Comparison of ENCODE assay signal across 16 cellular contexts in genomic region chr6:147213772-147214171, GRCh38. TPM values are rescaled to one million over a fixed set of nuclear protein-coding genes. Genes with fewer than 3 reads are reported as not detected.
DNase-seq lines count a peak whose midpoint lies in the region; ATAC-seq and TF ChIP-seq lines count a peak whose summit lies in the region.
"Had no signal": no experiment of that assay in that cellular context is flagged by ENCODE, and none has a peak within 500 bp of the region (broad histone marks: within the 10 kb centered on the region; RNA-seq: fewer than 3 reads in every experiment).

No MANE protein-coding gene starts in this region.

- H3K27me3 Mint-ChIP-seq in MCF 10A (ENCODE audit: insufficient read depth, unreplicated experiment) (no peaks in the 10 kb centered on the region), chondrocyte (ENCODE audit: low read depth) (no peaks in the 10 kb centered on the region), osteocyte (ENCODE audit: unreplicated experiment) (no peaks in the 10 kb centered on the region)
- no peaks in the 10 kb centered on the region for H3K27me3 Mint-ChIP-seq in stimulated activated naive B cell treated with anti-CD40 and anti-IgM and Interleukin-4, amounts not matched to agents 10 μg/mL and 1 μg/mL and 100 μg/mL, for 72 hours
- H3K27me3 Mint-ChIP-seq: CD4-positive, alpha-beta T cell had no signal

- 54% methylated on average over 1 of the region's 1 CpG for WGBS in mammary epithelial cell (ENCODE audit: low coverage, missing lambda C conversion rate)

- in situ Hi-C loops in mammary epithelial cell (cut with MboI; ENCODE audit: low sequenced_read_pairs in 2 of 2): no loop called here

- POLR2A ChIA-PET in MCF 10A (lab: Yijun Ruan, JAX): interaction anchor here (1.2 to 2.2 kb wide), 2 partner anchors 9 to 11 kb away, joined by 6 to 12 read pairs; no protein-coding TSS in a partner anchor

- BruUV-seq in MCF 10A (replicated peaks; lab: Mats Ljungman, UMichigan): no TSS peak
- no TSS peak for BruUV-seq in mammary epithelial cell (replicated peaks; lab: Mats Ljungman, UMichigan)

- no peak for ATAC-seq in stimulated activated naive B cell treated with anti-CD40 and anti-IgM and Interleukin-4, amounts not matched to agents 10 μg/mL and 1 μg/mL and 100 μg/mL, for 72 hours (replicated peaks)
- ATAC-seq: A549 had no signal

- H3K4me3 Mint-ChIP-seq in MCF 10A (ENCODE audit: unreplicated experiment) (no peak overlapping the region), chondrocyte (ENCODE audit: unreplicated experiment) (no peak overlapping the region), osteocyte (ENCODE audit: unreplicated experiment) (no peak overlapping the region)
- H3K4me3 Mint-ChIP-seq in stimulated activated naive B cell treated with anti-CD40 and anti-IgM and Interleukin-4, amounts not matched to agents 10 μg/mL and 1 μg/mL and 100 μg/mL, for 72 hours: no peak overlapping the region
- H3K4me3 Mint-ChIP-seq: CD4-positive, alpha-beta T cell; H9 had no signal

- H3K79me2 ChIP-seq in mammary epithelial cell (ENCODE audit: insufficient read depth, low read length): peaks cover 70% of the 10 kb centered on the region

- H3K27ac ChIP-seq in mammary epithelial cell (ENCODE audit: insufficient read depth, low read depth, low read length): no peak overlapping the region
- peak overlapping the region; percentile 22 to 38 for H3K27ac ChIP-seq in tibial artery
- H3K27ac ChIP-seq: 22Rv1, A549, C4-2B had no signal

- H3K36me3 ChIP-seq in mammary epithelial cell (ENCODE audit: insufficient read depth, low read length) (peaks cover 4% of the 10 kb centered on the region), tibial artery (no peaks in the 10 kb centered on the region)

- DNase-seq in MCF 10A (ENCODE audit: unreplicated experiment) (no peak), mammary epithelial cell (no peak), chondrocyte (ENCODE audit: low spot score) (no peak), osteocyte (ENCODE audit: extremely low spot score, unreplicated experiment) (no peak), tibial artery (no peak), NCI-H1092 (lab: John Stamatoyannopoulos, UW) (no peak), epidermal melanocyte (ENCODE audit: insufficient read length, low spot score) (no peak)
- no peak for DNase-seq in stimulated activated naive B cell treated with anti-CD40 and anti-IgM and Interleukin-4, amounts not matched to agents 10 μg/mL and 1 μg/mL and 100 μg/mL, for 72 hours
- DNase-seq: AML-193; Caco-2; CD4-positive, alpha-beta T cell; GDM1; H9 had no signal

- no peak overlapping the region for H3K4me2 ChIP-seq in mammary epithelial cell (ENCODE audit: insufficient read depth, low read depth, low read length)
- H3K4me2 ChIP-seq: A549 had no signal

- H3K4me1 ChIP-seq in mammary epithelial cell (ENCODE audit: insufficient read depth, low read length) (peaks cover 7% of the 10 kb centered on the region), tibial artery (peaks cover 0 to 64% (median 18%) of the 10 kb centered on the region in 4 donors)
- H3K4me1 ChIP-seq: Caco-2 had no signal

- no peak overlapping the region for H3K9ac ChIP-seq in mammary epithelial cell (ENCODE audit: insufficient read depth, low read length)

- CTCF ChIA-PET in MCF 10A (lab: Yijun Ruan, JAX): interaction anchor here (0.6 kb wide), 1 partner anchor 312 kb away, joined by 4 read pairs; no protein-coding TSS in a partner anchor
- CTCF ChIA-PET in mammary epithelial cell (lab: Charles Lee; ENCODE audit: low non-redundant PET): no interaction called here

- H3K9me3 Mint-ChIP-seq in MCF 10A (ENCODE audit: unreplicated experiment) (no peaks in the 10 kb centered on the region), chondrocyte (ENCODE audit: low read depth) (no peaks in the 10 kb centered on the region), osteocyte (ENCODE audit: unreplicated experiment) (no peaks in the 10 kb centered on the region)
- no peaks in the 10 kb centered on the region for H3K9me3 Mint-ChIP-seq in stimulated activated naive B cell treated with anti-CD40 and anti-IgM and Interleukin-4, amounts not matched to agents 10 μg/mL and 1 μg/mL and 100 μg/mL, for 72 hours
- H3K9me3 Mint-ChIP-seq: CD4-positive, alpha-beta T cell; H9 had no signal

- H3K4me1 Mint-ChIP-seq in MCF 10A (ENCODE audit: insufficient read depth, unreplicated experiment): peaks cover 13% of the 10 kb centered on the region
- H3K4me1 Mint-ChIP-seq in chondrocyte (ENCODE audit: low read depth): peaks cover 53% of the 10 kb centered on the region
- H3K4me1 Mint-ChIP-seq in osteocyte (ENCODE audit: unreplicated experiment): peaks cover 46% of the 10 kb centered on the region
- H3K4me1 Mint-ChIP-seq in stimulated activated naive B cell treated with anti-CD40 and anti-IgM and Interleukin-4, amounts not matched to agents 10 μg/mL and 1 μg/mL and 100 μg/mL, for 72 hours: peaks cover 0 to under 1% of the 10 kb centered on the region in 2 donors
- H3K4me1 Mint-ChIP-seq: H9 had no signal

- intact Hi-C loops in MCF 10A (cut with micrococcal nuclease) (no loop called here), mammary epithelial cell (cut with micrococcal nuclease) (no loop called here), tibial artery (cut with DNase I; ENCODE audit: low total_unique reads) (no loop called here)

- dilution Hi-C loops in mammary epithelial cell (cut with HindIII; ENCODE audit: low sequenced_read_pairs): no loop called here

- H3K27me3 ChIP-seq in mammary epithelial cell (ENCODE audit: insufficient read depth, low read length) (no peaks in the 10 kb centered on the region), tibial artery (no peaks in the 10 kb centered on the region)

- H2AFZ ChIP-seq in mammary epithelial cell (ENCODE audit: low read depth, low read length): no peak overlapping the region

- TF ChIP-seq CTCF in MCF 10A (IDR thresholded peaks at IDR 0.05; ENCODE audit: unreplicated experiment) (no peak), mammary epithelial cell (conservative IDR thresholded peaks at IDR 0.05 in 1 of 2, IDR thresholded peaks at IDR 0.05 in 1 of 2; ENCODE audit: extremely low read depth in 1 of 2, insufficient read depth in 1 of 2, low read depth in 1 of 2, low read length in 2 of 2) (no peak), chondrocyte (IDR thresholded peaks at IDR 0.05) (no peak), osteocyte (IDR thresholded peaks at IDR 0.05) (no peak), tibial artery (IDR thresholded peaks at IDR 0.05) (no peak)

- H3K27ac Mint-ChIP-seq in MCF 10A (ENCODE audit: low read depth, unreplicated experiment) (peak overlapping the region; percentile 12), chondrocyte (ENCODE audit: unreplicated experiment) (peak overlapping the region; percentile 63), osteocyte (ENCODE audit: unreplicated experiment) (peak overlapping the region; percentile 7)
- H3K27ac Mint-ChIP-seq in stimulated activated naive B cell treated with anti-CD40 and anti-IgM and Interleukin-4, amounts not matched to agents 10 μg/mL and 1 μg/mL and 100 μg/mL, for 72 hours: no peak overlapping the region
- H3K27ac Mint-ChIP-seq: CD4-positive, alpha-beta T cell; H9 had no signal

- H3K36me3 Mint-ChIP-seq in MCF 10A (ENCODE audit: insufficient read depth, unreplicated experiment) (peaks cover 30% of the 10 kb centered on the region), chondrocyte (ENCODE audit: low read depth) (peaks cover 8% of the 10 kb centered on the region), osteocyte (ENCODE audit: unreplicated experiment) (peaks cover 12% of the 10 kb centered on the region)
- peaks cover 0 to 6% of the 10 kb centered on the region in 2 donors for H3K36me3 Mint-ChIP-seq in stimulated activated naive B cell treated with anti-CD40 and anti-IgM and Interleukin-4, amounts not matched to agents 10 μg/mL and 1 μg/mL and 100 μg/mL, for 72 hours

- H3K4me3 ChIP-seq in mammary epithelial cell (replicated peaks in 1 of 3; ENCODE audit: insufficient read depth in 1 of 3, low read depth in 2 of 3, low read length in 3 of 3) (no peak overlapping the region), tibial artery (no peak overlapping the region)
- H3K4me3 ChIP-seq: A549 had no signal

- H4K20me1 ChIP-seq in mammary epithelial cell (ENCODE audit: insufficient read depth, low read length): no peaks in the 10 kb centered on the region

- H3K9me3 ChIP-seq in mammary epithelial cell (replicated peaks; ENCODE audit: insufficient read depth, low read length) (no peaks in the 10 kb centered on the region), tibial artery (no peaks in the 10 kb centered on the region)
- H3K9me3 ChIP-seq: A549, Caco-2 had no signal

RNA-seq across cellular contexts. Expression of gene STXBP5, which starts 9.6 kb away (rescaled TPM):
- total RNA-seq in MCF 10A (2022) (36.9 and 38.5 TPM in 2 replicates), mammary epithelial cell (10 to 100 TPM; 31.4 to 42.0 TPM), chondrocyte (30.8 to 42.5 TPM (median 32.4 TPM) in 3 replicates), osteocyte (32.2 and 34.8 TPM in 2 replicates)
- polyA plus RNA-seq in mammary epithelial cell: 19.0 TPM
- polyA minus RNA-seq in mammary epithelial cell: 47.1 TPM
